8 cellular contexts compared by ENCODE assay signal in genomic region chr12:121802843-121803698, GRCh38.
DNase-seq lines count a peak whose midpoint lies in the region; ATAC-seq lines count a peak whose summit lies in the region.

No MANE protein-coding gene starts in this region.

- peak overlapping the region; percentile 100 for H3K27ac Mint-ChIP-seq in central memory CD8-positive, alpha-beta T cell (ENCODE audit: low read depth)

- H3K4me1 ChIP-seq in ACC112 (ENCODE audit: control insufficient read depth, insufficient read depth, low read length, unreplicated experiment), result peaks cover 19% of the 10 kb centered on the region

- peak; percentile 50 for ATAC-seq in GM18907 (IDR thresholded peaks at IDR 0.05; ENCODE audit: unreplicated experiment)
- ATAC-seq in HG03280 (IDR thresholded peaks at IDR 0.05; ENCODE audit: unreplicated experiment), result peak; percentile 44
- peak; percentile 59 to 62 for ATAC-seq in activated CD4-positive, CD25-positive, alpha-beta regulatory T cell treated with anti-CD3 and anti-CD28 coated beads, Interleukin-2, amount 50 U/mL, for 24 hours
- peak; percentile 62 for ATAC-seq in central memory CD8-positive, alpha-beta T cell (replicated peaks; ENCODE audit: extremely low read depth, poor library complexity, severe bottlenecking)

- no peaks in the 10 kb centered on the region for H3K27me3 Mint-ChIP-seq in central memory CD8-positive, alpha-beta T cell

- H3K4me3 Mint-ChIP-seq in central memory CD8-positive, alpha-beta T cell, result peak overlapping the region; percentile 99

- H3K36me3 Mint-ChIP-seq in central memory CD8-positive, alpha-beta T cell (ENCODE audit: insufficient read depth), result peaks cover 67% of the 10 kb centered on the region

- H3K4me3 ChIP-seq in ACC112 (ENCODE audit: low read depth, low read length), result peak overlapping the region; percentile 86

- peak overlapping the region; percentile 23 for H2AFZ ChIP-seq in ACC112 (ENCODE audit: low read length, unreplicated experiment)

- DNase-seq in NCI-H446 treated with DMSO at 0.1 percent for 48 hours (lab: John Stamatoyannopoulos, UW) (peak; percentile 95), iris pigment epithelial cell (ENCODE audit: low read depth) (peak; percentile 97), smooth muscle cell of the brain vasculature (ENCODE audit: low read depth, low spot score) (peak; percentile 87)
- DNase-seq in central memory CD8-positive, alpha-beta T cell (ENCODE audit: low spot score in 2 of 2), result peak; percentile 82 to 88

- peaks cover 45% of the 10 kb centered on the region for H3K4me1 Mint-ChIP-seq in central memory CD8-positive, alpha-beta T cell

- H3K27ac ChIP-seq in ACC112 (ENCODE audit: low read depth, low read length), result peak overlapping the region; percentile 100

- peaks cover 69% of the 10 kb centered on the region for H3K79me2 ChIP-seq in ACC112 (ENCODE audit: control insufficient read depth, insufficient read depth, low read length, unreplicated experiment)

- H3K36me3 ChIP-seq in ACC112 (ENCODE audit: insufficient read depth, low read length), result no peaks in the 10 kb centered on the region; the same call in 1 of the 2 replicates

- H3K27me3 ChIP-seq in ACC112 (ENCODE audit: insufficient read depth, low read length), result no peaks in the 10 kb centered on the region

- no peaks in the 10 kb centered on the region for H3K9me3 Mint-ChIP-seq in central memory CD8-positive, alpha-beta T cell

Comparison
In these comparisons a context has a peak if more than half of its experiments do, and no peak if none do; other contexts are left out.
1. Peak in every context shown above with its lines: DNase-seq, ATAC-seq, H3K4me3 ChIP-seq and H3K27ac ChIP-seq.